In genomic region chr1:174080819-174081218, GRCh38 we compare ENCODE assay signal across 32 cellular contexts.
"Had no signal": no experiment of that assay in that cellular context is flagged by ENCODE, and none has a peak within 500 bp of the region (broad histone marks: within the 10 kb centered on the region; RNA-seq: fewer than 3 reads in every experiment).

No MANE protein-coding gene starts in this region.

- H3K36me3 Mint-ChIP-seq: activated naive CD8-positive, alpha-beta T cell treated with anti-CD3 and anti-CD28 coated beads for 36 hours; brain; mesothelial cell of epicardium had no signal

- H2AFZ ChIP-seq: parathyroid adenoma had no signal

- H3K9me3 Mint-ChIP-seq: activated naive CD4-positive, alpha-beta T cell treated with anti-CD3 and anti-CD28 coated beads for 36 hours; activated T-helper 1 cell treated with anti-CD3 and anti-CD28 coated beads, Interleukin-12 subunit alpha, Interleukin-12 subunit beta, Interleukin-2, Interleukin-4 antibody, amounts not matched to agents 30 ng/mL and 10 ng/mL and 1 ng/mL, durations not matched to agents 14 hours and 24 hours and 36 hours had no signal

- H3K4me1 Mint-ChIP-seq: activated naive CD8-positive, alpha-beta T cell treated with anti-CD3 and anti-CD28 coated beads for 36 hours; mesothelial cell of epicardium had no signal

- H3K4me3 ChIP-seq: adrenal gland, cardiac muscle cell, colonic mucosa, gastrocnemius medialis, psoas muscle, stomach, thyroid gland had no signal

- H3K36me3 ChIP-seq: adrenal gland, cardiac muscle cell, colonic mucosa, gastrocnemius medialis, stomach, thyroid gland had no signal

- H3K27me3 Mint-ChIP-seq: stimulated activated naive B cell treated with anti-CD40 and anti-IgM and Interleukin-4, amounts not matched to agents 10 μg/mL and 1 μg/mL and 100 μg/mL, for 72 hours had no signal

- H3K9me3 ChIP-seq: adrenal gland, colonic mucosa, gastrocnemius medialis, psoas muscle, stomach, thyroid gland had no signal

- H3K4me3 Mint-ChIP-seq: activated naive CD4-positive, alpha-beta T cell treated with anti-CD3 and anti-CD28 coated beads for 36 hours; activated naive CD8-positive, alpha-beta T cell treated with anti-CD3 and anti-CD28 coated beads for 36 hours; activated T-helper 1 cell treated with anti-CD3 and anti-CD28 coated beads, Interleukin-12 subunit alpha, Interleukin-12 subunit beta, Interleukin-2, Interleukin-4 antibody, amounts not matched to agents 30 ng/mL and 10 ng/mL and 1 ng/mL, durations not matched to agents 14 hours and 24 hours and 36 hours; brain; mesothelial cell of epicardium; naive thymus-derived CD4-positive, alpha-beta T cell; stimulated activated naive B cell treated with anti-CD40 and anti-IgM and Interleukin-4, amounts not matched to agents 10 μg/mL and 1 μg/mL and 100 μg/mL, for 72 hours had no signal

- H3K4me1 ChIP-seq: adrenal gland, colonic mucosa, gastrocnemius medialis, parathyroid adenoma, psoas muscle, stomach, thyroid gland had no signal

- DNase-seq: activated CD4-positive, alpha-beta T cell treated with anti-CD3 and anti-CD28 coated beads for 48 hours; activated CD4-positive, alpha-beta T cell treated with anti-CD3 and anti-CD28 coated beads, Interleukin-2, amount 50 U/mL, for 48 hours; activated CD8-positive, alpha-beta memory T cell treated with anti-CD3 and anti-CD28 coated beads for 24 hours; activated effector memory CD4-positive, alpha-beta T cell treated with anti-CD3 and anti-CD28 coated beads, Interleukin-2, amount 50 U/mL, for 16 hours; activated naive CD4-positive, alpha-beta T cell treated with anti-CD3 and anti-CD28 coated beads for 36 hours; activated naive CD8-positive, alpha-beta T cell treated with anti-CD3 and anti-CD28 coated beads for 36 hours; activated T-cell treated with anti-CD3 and anti-CD28 coated beads, Interleukin-2, amount 50 U/mL, for 1 hour; adrenal gland; aorta; cerebellar nuclear complex; colonic mucosa; effector CD8-positive, alpha-beta T cell; erythroblast; gastrocnemius medialis; glutamatergic neuron; left cardiac atrium; mammary epithelial cell; naive thymus-derived CD4-positive, alpha-beta T cell; psoas muscle; stimulated activated CD4-positive, alpha-beta T cell treated with anti-CD3 and anti-CD28 coated beads, Interleukin-15, amount 100 ng/mL, for 24 hours; stimulated activated CD4-positive, alpha-beta T cell treated with anti-CD3 and anti-CD28 coated beads, Interleukin-2, amount 100 ng/mL, for 24 hours; stimulated activated naive B cell treated with anti-CD40 and anti-IgM and Interleukin-4, amounts not matched to agents 10 μg/mL and 1 μg/mL and 100 μg/mL, for 72 hours; stomach; T-helper 9 cell; thyroid gland had no signal

- H3K79me2 ChIP-seq: parathyroid adenoma had no signal

- H3K9ac ChIP-seq: parathyroid adenoma had no signal

- H3K27ac ChIP-seq: adrenal gland, cardiac muscle cell, colonic mucosa, gastrocnemius medialis, parathyroid adenoma, psoas muscle, stomach, thyroid gland, VCaP had no signal

- H3K27me3 ChIP-seq: adrenal gland, cardiac muscle cell, colonic mucosa, gastrocnemius medialis, stomach, thyroid gland had no signal

- H3K27ac Mint-ChIP-seq: activated naive CD4-positive, alpha-beta T cell treated with anti-CD3 and anti-CD28 coated beads for 36 hours; activated naive CD8-positive, alpha-beta T cell treated with anti-CD3 and anti-CD28 coated beads for 36 hours; activated T-helper 1 cell treated with anti-CD3 and anti-CD28 coated beads, Interleukin-12 subunit alpha, Interleukin-12 subunit beta, Interleukin-2, Interleukin-4 antibody, amounts not matched to agents 30 ng/mL and 10 ng/mL and 1 ng/mL, durations not matched to agents 14 hours and 24 hours and 36 hours; brain; mesothelial cell of epicardium; naive thymus-derived CD4-positive, alpha-beta T cell; stimulated activated naive B cell treated with anti-CD40 and anti-IgM and Interleukin-4, amounts not matched to agents 10 μg/mL and 1 μg/mL and 100 μg/mL, for 72 hours had no signal

- ATAC-seq: activated CD4-positive, CD25-positive, alpha-beta regulatory T cell treated with anti-CD3 and anti-CD28 coated beads, Interleukin-2, amount 50 U/mL, for 24 hours; gastrocnemius medialis; left cardiac atrium; naive thymus-derived CD4-positive, alpha-beta T cell; psoas muscle; stimulated activated naive B cell treated with anti-CD40 and anti-IgM and Interleukin-4, amounts not matched to agents 10 μg/mL and 1 μg/mL and 100 μg/mL, for 72 hours had no signal
